Comparison of ENCODE assay signal across 1 cellular context in the genomic region with DNA sequence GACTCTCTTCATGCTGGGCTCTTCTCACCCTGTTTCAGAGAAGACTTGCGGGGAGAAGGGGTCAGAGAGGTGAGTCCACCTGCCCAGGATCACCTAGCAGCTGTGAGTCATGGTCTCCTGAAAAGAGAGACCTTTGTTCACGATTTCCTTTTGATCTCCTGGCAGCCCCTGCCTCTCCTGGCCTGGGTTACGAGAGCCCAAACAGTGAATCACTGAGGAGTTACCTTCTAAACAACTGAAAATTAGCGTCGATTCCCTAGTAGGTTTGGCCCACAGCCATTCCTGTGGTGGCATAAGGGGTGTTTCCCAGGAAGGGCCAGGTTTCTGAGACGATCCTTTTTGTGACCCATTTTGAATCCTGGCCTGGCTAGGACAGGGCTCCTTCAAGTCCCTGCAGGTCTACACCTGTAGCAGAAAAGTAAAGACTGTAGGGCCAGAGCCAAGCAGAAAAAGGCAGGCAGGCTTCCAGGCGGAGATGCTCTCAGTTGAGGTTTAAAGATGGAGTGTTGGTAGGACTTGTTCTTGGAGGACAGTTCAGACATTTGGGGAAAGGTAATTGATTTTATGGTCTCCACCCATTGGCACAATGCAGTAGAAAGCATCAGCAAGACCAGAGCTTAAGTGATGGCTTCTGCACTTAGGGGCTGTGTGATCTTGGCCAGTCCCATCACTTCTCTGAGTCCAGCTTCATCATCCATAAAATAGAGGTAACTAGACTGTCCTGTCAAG.
TF ChIP-seq lines count a peak whose summit lies in the region.

No MANE protein-coding gene starts in this region.

TF ChIP-seq in HepG2, 621 proteins besides CTCF, POLR2A, EP300 and RAD21 (continued from another document and continues in another):
- TF ChIP-seq, protein P1, sequence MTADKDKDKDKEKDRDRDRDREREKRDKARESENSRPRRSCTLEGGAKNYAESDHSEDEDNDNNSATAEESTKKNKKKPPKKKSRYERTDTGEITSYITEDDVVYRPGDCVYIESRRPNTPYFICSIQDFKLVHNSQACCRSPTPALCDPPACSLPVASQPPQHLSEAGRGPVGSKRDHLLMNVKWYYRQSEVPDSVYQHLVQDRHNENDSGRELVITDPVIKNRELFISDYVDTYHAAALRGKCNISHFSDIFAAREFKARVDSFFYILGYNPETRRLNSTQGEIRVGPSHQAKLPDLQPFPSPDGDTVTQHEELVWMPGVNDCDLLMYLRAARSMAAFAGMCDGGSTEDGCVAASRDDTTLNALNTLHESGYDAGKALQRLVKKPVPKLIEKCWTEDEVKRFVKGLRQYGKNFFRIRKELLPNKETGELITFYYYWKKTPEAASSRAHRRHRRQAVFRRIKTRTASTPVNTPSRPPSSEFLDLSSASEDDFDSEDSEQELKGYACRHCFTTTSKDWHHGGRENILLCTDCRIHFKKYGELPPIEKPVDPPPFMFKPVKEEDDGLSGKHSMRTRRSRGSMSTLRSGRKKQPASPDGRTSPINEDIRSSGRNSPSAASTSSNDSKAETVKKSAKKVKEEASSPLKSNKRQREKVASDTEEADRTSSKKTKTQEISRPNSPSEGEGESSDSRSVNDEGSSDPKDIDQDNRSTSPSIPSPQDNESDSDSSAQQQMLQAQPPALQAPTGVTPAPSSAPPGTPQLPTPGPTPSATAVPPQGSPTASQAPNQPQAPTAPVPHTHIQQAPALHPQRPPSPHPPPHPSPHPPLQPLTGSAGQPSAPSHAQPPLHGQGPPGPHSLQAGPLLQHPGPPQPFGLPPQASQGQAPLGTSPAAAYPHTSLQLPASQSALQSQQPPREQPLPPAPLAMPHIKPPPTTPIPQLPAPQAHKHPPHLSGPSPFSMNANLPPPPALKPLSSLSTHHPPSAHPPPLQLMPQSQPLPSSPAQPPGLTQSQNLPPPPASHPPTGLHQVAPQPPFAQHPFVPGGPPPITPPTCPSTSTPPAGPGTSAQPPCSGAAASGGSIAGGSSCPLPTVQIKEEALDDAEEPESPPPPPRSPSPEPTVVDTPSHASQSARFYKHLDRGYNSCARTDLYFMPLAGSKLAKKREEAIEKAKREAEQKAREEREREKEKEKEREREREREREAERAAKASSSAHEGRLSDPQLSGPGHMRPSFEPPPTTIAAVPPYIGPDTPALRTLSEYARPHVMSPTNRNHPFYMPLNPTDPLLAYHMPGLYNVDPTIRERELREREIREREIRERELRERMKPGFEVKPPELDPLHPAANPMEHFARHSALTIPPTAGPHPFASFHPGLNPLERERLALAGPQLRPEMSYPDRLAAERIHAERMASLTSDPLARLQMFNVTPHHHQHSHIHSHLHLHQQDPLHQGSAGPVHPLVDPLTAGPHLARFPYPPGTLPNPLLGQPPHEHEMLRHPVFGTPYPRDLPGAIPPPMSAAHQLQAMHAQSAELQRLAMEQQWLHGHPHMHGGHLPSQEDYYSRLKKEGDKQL (CRISPR knock-in tag; IDR thresholded peaks at IDR 0.05; ENCODE audit: low read depth): peak; percentile 68; the same call in 1 of the 2 replicates
- TF ChIP-seq YEATS4 (CRISPR knock-in tag; IDR thresholded peaks at IDR 0.05; ENCODE audit: borderline replicate concordance): no peak
- no peak for TF ChIP-seq GTF3A (CRISPR knock-in tag; conservative IDR thresholded peaks at IDR 0.05)
- TF ChIP-seq CBX2 (IDR thresholded peaks at IDR 0.05; ENCODE audit: low read depth, low read length): no peak
- no peak for TF ChIP-seq CBX2 (CRISPR knock-in tag; IDR thresholded peaks at IDR 0.05; ENCODE audit: low read depth)
- TF ChIP-seq ZMYM4 (CRISPR knock-in tag; IDR thresholded peaks at IDR 0.05): peak; percentile 43; the same call in 1 of the 2 replicates
- no peak; the same call in 1 of the 2 replicates for TF ChIP-seq LCORL (IDR thresholded peaks at IDR 0.05)
- TF ChIP-seq LCORL (CRISPR knock-in tag; IDR thresholded peaks at IDR 0.05): peak; percentile 96
- TF ChIP-seq ATF4 (CRISPR knock-in tag; IDR thresholded peaks at IDR 0.05): no peak
- no peak for TF ChIP-seq PTBP1 (IDR thresholded peaks at IDR 0.05; ENCODE audit: low read depth, low read length, poor library complexity, severe bottlenecking)
- TF ChIP-seq ZNF451 (CRISPR knock-in tag; IDR thresholded peaks at IDR 0.05): no peak
- no peak for TF ChIP-seq NRL (CRISPR knock-in tag; IDR thresholded peaks at IDR 0.05; ENCODE audit: borderline replicate concordance)
- no peak for TF ChIP-seq KAT2B (IDR thresholded peaks at IDR 0.05; ENCODE audit: borderline replicate concordance, low read depth, low read length)
- no peak for TF ChIP-seq CEBPB (IDR thresholded peaks at IDR 0.05; ENCODE audit: borderline replicate concordance, low read depth, low read length)
- no peak for TF ChIP-seq MXD4 (CRISPR knock-in tag; IDR thresholded peaks at IDR 0.05)
- no peak for TF ChIP-seq HNRNPK (IDR thresholded peaks at IDR 0.05; ENCODE audit: low read depth, low read length, poor library complexity, severe bottlenecking)
- no peak for TF ChIP-seq ZNF282 (IDR thresholded peaks at IDR 0.05; ENCODE audit: partially characterized antibody)
- TF ChIP-seq ZNF891 (CRISPR knock-in tag; IDR thresholded peaks at IDR 0.05): no peak
- no peak for TF ChIP-seq ZNF777 (CRISPR knock-in tag; IDR thresholded peaks at IDR 0.05)
- TF ChIP-seq, protein P2, sequence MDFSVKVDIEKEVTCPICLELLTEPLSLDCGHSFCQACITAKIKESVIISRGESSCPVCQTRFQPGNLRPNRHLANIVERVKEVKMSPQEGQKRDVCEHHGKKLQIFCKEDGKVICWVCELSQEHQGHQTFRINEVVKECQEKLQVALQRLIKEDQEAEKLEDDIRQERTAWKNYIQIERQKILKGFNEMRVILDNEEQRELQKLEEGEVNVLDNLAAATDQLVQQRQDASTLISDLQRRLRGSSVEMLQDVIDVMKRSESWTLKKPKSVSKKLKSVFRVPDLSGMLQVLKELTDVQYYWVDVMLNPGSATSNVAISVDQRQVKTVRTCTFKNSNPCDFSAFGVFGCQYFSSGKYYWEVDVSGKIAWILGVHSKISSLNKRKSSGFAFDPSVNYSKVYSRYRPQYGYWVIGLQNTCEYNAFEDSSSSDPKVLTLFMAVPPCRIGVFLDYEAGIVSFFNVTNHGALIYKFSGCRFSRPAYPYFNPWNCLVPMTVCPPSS (IDR thresholded peaks at IDR 0.05): no peak
- TF ChIP-seq, protein P3, sequence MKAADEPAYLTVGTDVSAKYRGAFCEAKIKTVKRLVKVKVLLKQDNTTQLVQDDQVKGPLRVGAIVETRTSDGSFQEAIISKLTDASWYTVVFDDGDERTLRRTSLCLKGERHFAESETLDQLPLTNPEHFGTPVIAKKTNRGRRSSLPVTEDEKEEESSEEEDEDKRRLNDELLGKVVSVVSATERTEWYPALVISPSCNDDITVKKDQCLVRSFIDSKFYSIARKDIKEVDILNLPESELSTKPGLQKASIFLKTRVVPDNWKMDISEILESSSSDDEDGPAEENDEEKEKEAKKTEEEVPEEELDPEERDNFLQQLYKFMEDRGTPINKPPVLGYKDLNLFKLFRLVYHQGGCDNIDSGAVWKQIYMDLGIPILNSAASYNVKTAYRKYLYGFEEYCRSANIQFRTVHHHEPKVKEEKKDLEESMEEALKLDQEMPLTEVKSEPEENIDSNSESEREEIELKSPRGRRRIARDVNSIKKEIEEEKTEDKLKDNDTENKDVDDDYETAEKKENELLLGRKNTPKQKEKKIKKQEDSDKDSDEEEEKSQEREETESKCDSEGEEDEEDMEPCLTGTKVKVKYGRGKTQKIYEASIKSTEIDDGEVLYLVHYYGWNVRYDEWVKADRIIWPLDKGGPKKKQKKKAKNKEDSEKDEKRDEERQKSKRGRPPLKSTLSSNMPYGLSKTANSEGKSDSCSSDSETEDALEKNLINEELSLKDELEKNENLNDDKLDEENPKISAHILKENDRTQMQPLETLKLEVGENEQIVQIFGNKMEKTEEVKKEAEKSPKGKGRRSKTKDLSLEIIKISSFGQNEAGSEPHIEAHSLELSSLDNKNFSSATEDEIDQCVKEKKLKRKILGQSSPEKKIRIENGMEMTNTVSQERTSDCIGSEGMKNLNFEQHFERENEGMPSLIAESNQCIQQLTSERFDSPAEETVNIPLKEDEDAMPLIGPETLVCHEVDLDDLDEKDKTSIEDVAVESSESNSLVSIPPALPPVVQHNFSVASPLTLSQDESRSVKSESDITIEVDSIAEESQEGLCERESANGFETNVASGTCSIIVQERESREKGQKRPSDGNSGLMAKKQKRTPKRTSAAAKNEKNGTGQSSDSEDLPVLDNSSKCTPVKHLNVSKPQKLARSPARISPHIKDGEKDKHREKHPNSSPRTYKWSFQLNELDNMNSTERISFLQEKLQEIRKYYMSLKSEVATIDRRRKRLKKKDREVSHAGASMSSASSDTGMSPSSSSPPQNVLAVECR (CRISPR knock-in tag; IDR thresholded peaks at IDR 0.05; ENCODE audit: borderline replicate concordance): peak; percentile 17; the same call in 1 of the 2 replicates
- TF ChIP-seq, protein P4, sequence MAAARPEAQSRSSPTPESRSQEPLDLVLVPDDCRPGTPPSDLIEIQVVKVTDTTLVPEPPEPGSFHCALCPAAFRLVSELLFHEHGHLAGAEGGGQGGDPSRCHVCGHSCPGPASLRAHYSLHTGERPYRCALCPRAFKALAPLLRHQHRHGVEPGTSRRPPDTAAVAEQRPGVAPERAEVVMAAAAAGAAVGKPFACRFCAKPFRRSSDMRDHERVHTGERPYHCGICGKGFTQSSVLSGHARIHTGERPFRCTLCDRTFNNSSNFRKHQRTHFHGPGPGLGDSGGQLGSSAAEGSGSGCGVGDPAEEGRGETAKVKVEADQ (CRISPR knock-in tag; IDR thresholded peaks at IDR 0.05; ENCODE audit: borderline replicate concordance): no peak
- TF ChIP-seq, protein P5, sequence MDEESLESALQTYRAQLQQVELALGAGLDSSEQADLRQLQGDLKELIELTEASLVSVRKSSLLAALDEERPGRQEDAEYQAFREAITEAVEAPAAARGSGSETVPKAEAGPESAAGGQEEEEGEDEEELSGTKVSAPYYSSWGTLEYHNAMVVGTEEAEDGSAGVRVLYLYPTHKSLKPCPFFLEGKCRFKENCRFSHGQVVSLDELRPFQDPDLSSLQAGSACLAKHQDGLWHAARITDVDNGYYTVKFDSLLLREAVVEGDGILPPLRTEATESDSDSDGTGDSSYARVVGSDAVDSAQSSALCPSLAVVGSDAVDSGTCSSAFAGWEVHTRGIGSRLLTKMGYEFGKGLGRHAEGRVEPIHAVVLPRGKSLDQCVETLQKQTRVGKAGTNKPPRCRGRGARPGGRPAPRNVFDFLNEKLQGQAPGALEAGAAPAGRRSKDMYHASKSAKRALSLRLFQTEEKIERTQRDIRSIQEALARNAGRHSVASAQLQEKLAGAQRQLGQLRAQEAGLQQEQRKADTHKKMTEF (CRISPR knock-in tag; IDR thresholded peaks at IDR 0.05): peak; percentile 82
- TF ChIP-seq HMGXB4 (CRISPR knock-in tag; IDR thresholded peaks at IDR 0.05; ENCODE audit: borderline replicate concordance in 1 of 2, low read depth in 1 of 2): no peak
- TF ChIP-seq POGZ (CRISPR knock-in tag; IDR thresholded peaks at IDR 0.05): peak; percentile 55; the same call in 1 of the 2 replicates
- TF ChIP-seq ESRRA (CRISPR knock-in tag; IDR thresholded peaks at IDR 0.05; ENCODE audit: low read depth): no peak; the same call in 1 of the 2 replicates
- TF ChIP-seq, protein P6, sequence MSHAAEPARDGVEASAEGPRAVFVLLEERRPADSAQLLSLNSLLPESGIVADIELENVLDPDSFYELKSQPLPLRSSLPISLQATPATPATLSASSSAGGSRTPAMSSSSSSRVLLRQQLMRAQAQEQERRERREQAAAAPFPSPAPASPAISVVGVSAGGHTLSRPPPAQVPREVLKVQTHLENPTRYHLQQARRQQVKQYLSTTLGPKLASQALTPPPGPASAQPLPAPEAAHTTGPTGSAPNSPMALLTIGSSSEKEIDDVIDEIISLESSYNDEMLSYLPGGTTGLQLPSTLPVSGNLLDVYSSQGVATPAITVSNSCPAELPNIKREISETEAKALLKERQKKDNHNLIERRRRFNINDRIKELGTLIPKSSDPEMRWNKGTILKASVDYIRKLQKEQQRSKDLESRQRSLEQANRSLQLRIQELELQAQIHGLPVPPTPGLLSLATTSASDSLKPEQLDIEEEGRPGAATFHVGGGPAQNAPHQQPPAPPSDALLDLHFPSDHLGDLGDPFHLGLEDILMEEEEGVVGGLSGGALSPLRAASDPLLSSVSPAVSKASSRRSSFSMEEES (CRISPR knock-in tag; IDR thresholded peaks at IDR 0.05): 0 out of 2 replicates have a peak, but pooled peaks have one; percentile 52
- TF ChIP-seq ZNF772 (CRISPR knock-in tag; IDR thresholded peaks at IDR 0.05): peak; percentile 63; the same call in 1 of the 2 replicates
- peak; percentile 93 for TF ChIP-seq PAXIP1 (CRISPR knock-in tag; conservative IDR thresholded peaks at IDR 0.05)
- TF ChIP-seq ZNF557 (CRISPR knock-in tag; IDR thresholded peaks at IDR 0.05): no peak
